18 cellular contexts compared by ENCODE assay signal in the genomic region with DNA sequence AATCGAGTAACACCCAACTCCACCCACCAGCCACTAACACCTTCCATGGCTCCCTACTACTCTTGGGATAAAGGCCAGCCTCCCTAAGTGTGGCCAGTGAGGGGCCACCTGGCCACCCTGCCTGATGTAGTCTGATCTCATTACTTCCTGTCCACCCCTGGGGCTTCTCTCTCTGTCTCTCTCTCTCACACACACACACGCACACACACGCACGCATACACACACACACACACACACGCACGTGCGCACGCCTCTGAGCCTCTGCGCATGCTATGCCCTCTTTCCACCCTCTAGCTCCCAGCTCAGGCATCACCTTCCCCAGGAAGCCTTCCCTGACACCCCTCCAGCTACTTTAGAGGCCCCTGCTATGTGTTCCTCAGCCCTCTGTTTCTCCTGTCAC. TPM values are rescaled to one million over a fixed set of nuclear protein-coding genes. Genes with fewer than 3 reads are reported as not detected.
DNase-seq lines count a peak whose midpoint lies in the region; ATAC-seq, FAIRE-seq and TF ChIP-seq lines count a peak whose summit lies in the region.
"Had no signal": no experiment of that assay in that cellular context is flagged by ENCODE, and none has a peak within 500 bp of the region (broad histone marks: within the 10 kb centered on the region; RNA-seq: fewer than 3 reads in every experiment).

No MANE protein-coding gene starts in this region.

- no peak for TF ChIP-seq POLR2A in K562 (conservative IDR thresholded peaks at IDR 0.05)

- peak overlapping the region; percentile 92 for H3K4me3 Mint-ChIP-seq in activated CD4-positive, alpha-beta T cell treated with anti-CD3 and anti-CD28 coated beads for 36 hours
- H3K4me3 Mint-ChIP-seq in neural progenitor cell = peak overlapping the region; percentile 47

- no peaks in the 10 kb centered on the region for H3K27me3 ChIP-seq in OCI-LY1 (ENCODE audit: insufficient read depth, low read length)
- peaks cover 0 to 56% of the 10 kb centered on the region in 2 experiments; a peak in 3 of 5 replicates for H3K27me3 ChIP-seq in K562 (ENCODE audit: control insufficient read depth in 2 of 2, insufficient read depth in 2 of 2, low read length in 2 of 2)
- no peaks in the 10 kb centered on the region for H3K27me3 ChIP-seq in neural progenitor cell

- no TSS peak for BruUV-seq in K562 (replicated peaks; lab: Mats Ljungman, UMichigan)

- ATAC-seq in activated CD4-positive, alpha-beta T cell treated with anti-CD3 and anti-CD28 coated beads for 36 hours = no peak
- ATAC-seq in K562 = no peak
- ATAC-seq: HCT116 had no signal

- H3K36me3 Mint-ChIP-seq in activated CD4-positive, alpha-beta T cell treated with anti-CD3 and anti-CD28 coated beads for 36 hours (ENCODE audit: low read depth) = peaks cover 44% of the 10 kb centered on the region
- H3K36me3 Mint-ChIP-seq in neural progenitor cell = no peaks in the 10 kb centered on the region

- TF ChIP-seq EP300 in K562 (IDR thresholded peaks at IDR 0.05; ENCODE audit: low read length) = no peak

- H3K4me1 Mint-ChIP-seq in activated CD4-positive, alpha-beta T cell treated with anti-CD3 and anti-CD28 coated beads for 36 hours = peaks cover 39% of the 10 kb centered on the region
- peaks cover 40% of the 10 kb centered on the region for H3K4me1 Mint-ChIP-seq in neural progenitor cell

- WGBS in K562 (ENCODE audit: insufficient coverage, low coverage, missing lambda C conversion rate) = 2% methylated on average over 6 of the region's 9 CpGs

- no peaks in the 10 kb centered on the region for H3K9me3 Mint-ChIP-seq in activated CD4-positive, alpha-beta T cell treated with anti-CD3 and anti-CD28 coated beads for 36 hours (ENCODE audit: low read depth)
- no peaks in the 10 kb centered on the region for H3K9me3 Mint-ChIP-seq in neural progenitor cell

- H3K27me3 Mint-ChIP-seq in activated CD4-positive, alpha-beta T cell treated with anti-CD3 and anti-CD28 coated beads for 36 hours = no peaks in the 10 kb centered on the region
- H3K27me3 Mint-ChIP-seq in neural progenitor cell (ENCODE audit: insufficient read depth, low read depth) = peaks cover 10% of the 10 kb centered on the region

- H3K79me2 ChIP-seq in OCI-LY1 (ENCODE audit: insufficient read depth, low read length) = peaks cover 47% of the 10 kb centered on the region
- no peaks in the 10 kb centered on the region for H3K79me2 ChIP-seq in K562 (ENCODE audit: control insufficient read depth, insufficient read depth, low read length)
- no peaks in the 10 kb centered on the region for H3K79me2 ChIP-seq in neural progenitor cell (ENCODE audit: low read depth)

- in situ Hi-C loops in K562 (cut with MboI) = no loop called here

- peak overlapping the region; percentile 97 for H3K9ac ChIP-seq in OCI-LY1 (ENCODE audit: low read length)
- H3K9ac ChIP-seq in K562 (ENCODE audit: insufficient read depth in 1 of 2, low read depth in 2 of 2, low read length in 2 of 2) = no peak overlapping the region
- no peak overlapping the region for H3K9ac ChIP-seq in neural progenitor cell

- H3K36me3 ChIP-seq in OCI-LY1 (ENCODE audit: insufficient read depth, low read length) (peaks cover 51% of the 10 kb centered on the region; the same call in 1 of the 2 replicates), K562 (ENCODE audit: control insufficient read depth, insufficient read depth, low read length) (no peaks in the 10 kb centered on the region), neural progenitor cell (no peaks in the 10 kb centered on the region)

- peak overlapping the region; percentile 95 for H3K27ac ChIP-seq in OCI-LY1 (ENCODE audit: low read depth, low read length, poor library complexity, severe bottlenecking)
- no peak overlapping the region for H3K27ac ChIP-seq in K562 (ENCODE audit: extremely low read depth, low read depth, low read length)
- no peak overlapping the region for H3K27ac ChIP-seq in neural progenitor cell
- H3K27ac ChIP-seq: dorsolateral prefrontal cortex had no signal

- no peaks in the 10 kb centered on the region for H4K20me1 ChIP-seq in OCI-LY1 (ENCODE audit: insufficient read depth, low read length)
- H4K20me1 ChIP-seq in K562 (replicated peaks; ENCODE audit: control insufficient read depth, insufficient read depth, low read length) = 0 out of 2 replicates have a peak, but pooled peaks cover 5% of the 10 kb centered on the region
- no peaks in the 10 kb centered on the region for H4K20me1 ChIP-seq in neural progenitor cell (ENCODE audit: low read depth)

- peaks cover 87% of the 10 kb centered on the region for H3K4me1 ChIP-seq in OCI-LY1 (ENCODE audit: insufficient read depth, low read length, severe bottlenecking)
- H3K4me1 ChIP-seq in K562 (replicated peaks in 1 of 2; ENCODE audit: control insufficient read depth in 2 of 2, insufficient read depth in 2 of 2, low read length in 2 of 2) = peaks cover 5 to 33% of the 10 kb centered on the region in 2 experiments; a peak in 3 of 5 replicates
- H3K4me1 ChIP-seq in neural progenitor cell = peaks cover 41% of the 10 kb centered on the region

- H3K9me3 ChIP-seq in OCI-LY1 (ENCODE audit: low read length) = no peaks in the 10 kb centered on the region
- no peaks in the 10 kb centered on the region for H3K9me3 ChIP-seq in K562 (replicated peaks; ENCODE audit: control insufficient read depth, insufficient read depth, low read depth, low read length)
- no peaks in the 10 kb centered on the region for H3K9me3 ChIP-seq in neural progenitor cell (ENCODE audit: low read depth)

- POLR2A ChIA-PET in activated CD4-positive, alpha-beta T cell treated with anti-CD3 and anti-CD28 coated beads for 36 hours (lab: Charles Lee) = interaction anchor here (0.6 kb wide), 1 partner anchor 81 kb away, joined by 5 read pairs; no protein-coding TSS in a partner anchor
- POLR2A ChIA-PET in K562 (lab: Yijun Ruan, JAX) = no interaction called here

- H3K27ac Mint-ChIP-seq in activated CD4-positive, alpha-beta T cell treated with anti-CD3 and anti-CD28 coated beads for 36 hours = peak overlapping the region; percentile 97
- H3K27ac Mint-ChIP-seq in neural progenitor cell = peak overlapping the region; percentile 18

- H2AFZ ChIP-seq in OCI-LY1 (ENCODE audit: low read length) (no peak overlapping the region), K562 (ENCODE audit: low read depth, low read length) (no peak overlapping the region), neural progenitor cell (replicated peaks) (no peak overlapping the region)

- no peak for DNase-seq in activated CD4-positive, alpha-beta T cell treated with anti-CD3 and anti-CD28 coated beads for 36 hours
- DNase-seq in activated CD4-positive, alpha-beta T cell treated with anti-CD3 and anti-CD28 coated beads for 1 hour = no peak
- DNase-seq in K562 (ENCODE audit: extremely low read depth in 1 of 4, low spot score in 3 of 4) (no peak), neural progenitor cell (ENCODE audit: low spot score) (no peak), NCI-H446 treated with DMSO at 0.1 percent for 48 hours (lab: John Stamatoyannopoulos, UW) (no peak), NCI-H446 (lab: John Stamatoyannopoulos, UW) (no peak)
- no peak for DNase-seq in activated effector memory CD4-positive, alpha-beta T cell treated with anti-CD3 and anti-CD28 coated beads, Interleukin-2, amount 50 U/mL, for 16 hours
- DNase-seq: 8988T; activated CD8-positive, alpha-beta memory T cell treated with anti-CD3 and anti-CD28 coated beads, Interleukin-2, amount 50 U/mL, for 48 hours; dorsolateral prefrontal cortex; GDM1; NCI-H1417; NCI-H2227 treated with DMSO at 0.1 percent for 48 hours; stimulated activated CD4-positive, alpha-beta T cell treated with anti-CD3 and anti-CD28 coated beads, Interleukin-15, amount 100 ng/mL, for 24 hours had no signal

- TF ChIP-seq CTCF in OCI-LY1 (IDR thresholded peaks at IDR 0.05; ENCODE audit: low read length) (no peak), K562 (IDR thresholded peaks at IDR 0.05 in 2 of 3, conservative IDR thresholded peaks at IDR 0.05 in 1 of 3; ENCODE audit: insufficient read depth in 2 of 3, low read depth in 1 of 3, low read length in 3 of 3) (no peak), neural progenitor cell (IDR thresholded peaks at IDR 0.05) (no peak)

- no peaks in the 10 kb centered on the region for H3K9me1 ChIP-seq in K562 (ENCODE audit: control insufficient read depth, insufficient read depth, low read length)

- H3K4me3 ChIP-seq in OCI-LY1 (ENCODE audit: low read depth, low read length, poor library complexity, severe bottlenecking) = peak overlapping the region; percentile 87
- H3K4me3 ChIP-seq in K562 = no peak overlapping the region
- no peak overlapping the region for H3K4me3 ChIP-seq in neural progenitor cell
- H3K4me3 ChIP-seq: dorsolateral prefrontal cortex had no signal

- peaks cover 8% of the 10 kb centered on the region; the same call in 1 of the 2 replicates for H3F3A ChIP-seq in OCI-LY1 (ENCODE audit: insufficient read depth, low read length)
- peaks cover 29% of the 10 kb centered on the region for H3F3A ChIP-seq in neural progenitor cell (ENCODE audit: low read depth)

- CTCF ChIA-PET in activated CD4-positive, alpha-beta T cell treated with anti-CD3 and anti-CD28 coated beads for 36 hours (lab: Charles Lee) = interaction anchor here (1.7 kb wide), 1 partner anchor 10 kb away, joined by 8 read pairs; no protein-coding TSS in a partner anchor
- CTCF ChIA-PET in K562 (lab: Yijun Ruan, JAX; ENCODE audit: low intra/inter-chr PET ratio) = no interaction called here

- intact Hi-C loops in activated CD4-positive, alpha-beta T cell treated with anti-CD3 and anti-CD28 coated beads for 36 hours (cut with DNase I, micrococcal nuclease) = loop anchor here in 1 of 2 experiments (5.0 kb wide), 1 partner anchor 50 kb away; no protein-coding TSS in a partner anchor
- intact Hi-C loops in K562 (cut with micrococcal nuclease) = no loop called here

- no peaks in the 10 kb centered on the region for H3K9me2 ChIP-seq in OCI-LY1 (ENCODE audit: low read depth, low read length)

- FAIRE-seq in K562 (lab: Jason Lieb, UNC) = no peak

- TF ChIP-seq RAD21 in K562 (CRISPR knock-in tag; conservative IDR thresholded peaks at IDR 0.05 in 1 of 2, IDR thresholded peaks at IDR 0.05 in 1 of 2) = no peak

- H3K4me2 ChIP-seq in OCI-LY1 (ENCODE audit: low read length) (peak overlapping the region; percentile 91), K562 (ENCODE audit: insufficient read depth, low read length) (no peak overlapping the region), neural progenitor cell (no peak overlapping the region)

RNA-seq across cellular contexts. Expression of a gene that starts 3.9 kb away (rescaled TPM):
- total RNA-seq in activated CD4-positive, alpha-beta T cell treated with anti-CD3 and anti-CD28 coated beads for 36 hours = 100 to 1,000 TPM; 108 to 125 TPM
- total RNA-seq in K562 (2011; cell fraction: chromatin; rRNA removed; ENCODE audit: low replicate concordance) = 0.83 TPM in 1 of 2 replicates, not detected in the other
- total RNA-seq in K562 (2011; cell fraction: nucleolus; rRNA removed) = not detected in 2 replicates
- total RNA-seq in K562 (2011; cell fraction: nucleoplasm; rRNA removed) = not detected in 2 replicates
- total RNA-seq in K562 (2014; rRNA removed) (0.53 and 0.54 TPM in 2 replicates), K562 (2014; rRNA removed; fragmentation: Illumina TruSeq; extraction: Trizol) (0.32 TPM in 1 of 2 replicates, not detected in the other), K562 (2015; rRNA removed; fragmentation: Illumina TruSeq; extraction: Trizol) (0.26 TPM in 1 of 2 replicates, not detected in the other), K562 (2021) (0.73 and 0.89 TPM in 2 replicates), neural progenitor cell (ENCODE audit: low replicate concordance) (2.3 and 10.6 TPM in 2 replicates)
- polyA plus RNA-seq in K562 (2011; rRNA removed) (0.08 and 0.38 TPM in 2 replicates), K562 (2014; fragmentation: Illumina TruSeq; extraction: Trizol) (0.14 and 0.16 TPM in 2 replicates), K562 (2014; fragmentation: Nextera tagmentation; extraction: Ambion mirVana) (not detected), K562 (2014; rRNA removed) (0.13 and 0.20 TPM in 2 replicates)
- polyA plus RNA-seq in K562 (2011; cell fraction: cytosol; rRNA removed) = 0.18 and 1.2 TPM in 2 replicates
- 0.10 and 1.6 TPM in 2 replicates for polyA plus RNA-seq in K562 (2011; cell fraction: nucleus; rRNA removed)
- polyA plus RNA-seq in K562 (2012) = 0.10 and 0.86 TPM in 2 replicates
- polyA minus RNA-seq in K562 (2011; rRNA and poly(A)+ RNA removed) = 0.49 TPM in 1 of 2 replicates, not detected in the other
- not detected in 2 replicates for polyA minus RNA-seq in K562 (2011; cell fraction: cytosol; rRNA and poly(A)+ RNA removed)
- not detected in 2 replicates for polyA minus RNA-seq in K562 (2011; cell fraction: nucleus; rRNA and poly(A)+ RNA removed)
- total RNA-seq: fibroblast of lung, SK-MEL-5 had no signal

RNA-seq across cellular contexts. Expression of a gene that starts 37.0 kb away (rescaled TPM):
- total RNA-seq in activated CD4-positive, alpha-beta T cell treated with anti-CD3 and anti-CD28 coated beads for 36 hours = not detected
- 5.4 and 20.1 TPM in 2 replicates for total RNA-seq in K562 (2011; cell fraction: chromatin; rRNA removed; ENCODE audit: low replicate concordance)
- 9.2 and 11.7 TPM in 2 replicates for total RNA-seq in K562 (2011; cell fraction: nucleolus; rRNA removed)
- total RNA-seq in K562 (2011; cell fraction: nucleoplasm; rRNA removed) = 6.9 and 8.3 TPM in 2 replicates
- total RNA-seq in K562 (2014; rRNA removed) = 4.2 and 4.4 TPM in 2 replicates
- total RNA-seq in K562 (2014; rRNA removed; fragmentation: Illumina TruSeq; extraction: Trizol) = 0.57 and 0.84 TPM in 2 replicates
- total RNA-seq in K562 (2015; rRNA removed; fragmentation: Illumina TruSeq; extraction: Trizol) = 1.6 TPM in 2 replicates
- 4.6 and 5.8 TPM in 2 replicates for total RNA-seq in K562 (2021)
- polyA plus RNA-seq in K562 (2011; rRNA removed) = 3.0 and 4.2 TPM in 2 replicates
- polyA plus RNA-seq in K562 (2011; cell fraction: cytosol; rRNA removed) = 4.8 and 9.8 TPM in 2 replicates
- polyA plus RNA-seq in K562 (2011; cell fraction: nucleus; rRNA removed) = 14.1 and 18.7 TPM in 2 replicates
- 2.4 and 4.6 TPM in 2 replicates for polyA plus RNA-seq in K562 (2012)
- 1.5 and 3.2 TPM in 2 replicates for polyA plus RNA-seq in K562 (2014; fragmentation: Illumina TruSeq; extraction: Trizol)
- under 1 TPM; 0.13 to 0.20 TPM for polyA plus RNA-seq in K562 (2014; fragmentation: Nextera tagmentation; extraction: Ambion mirVana)
- polyA plus RNA-seq in K562 (2014; rRNA removed) = 3.6 and 5.8 TPM in 2 replicates
- 1.2 and 1.3 TPM in 2 replicates for polyA minus RNA-seq in K562 (2011; rRNA and poly(A)+ RNA removed)
- polyA minus RNA-seq in K562 (2011; cell fraction: cytosol; rRNA and poly(A)+ RNA removed) = 5.9 TPM in 2 replicates
- polyA minus RNA-seq in K562 (2011; cell fraction: nucleus; rRNA and poly(A)+ RNA removed) = 4.6 and 4.7 TPM in 2 replicates
- total RNA-seq in neural progenitor cell (ENCODE audit: low replicate concordance) = 1.5 and 6.2 TPM in 2 replicates

RNA-seq across cellular contexts. Expression of a gene that starts 55.0 kb away (rescaled TPM):
- total RNA-seq in activated CD4-positive, alpha-beta T cell treated with anti-CD3 and anti-CD28 coated beads for 36 hours = under 1 TPM; 0.19 to 0.25 TPM
- total RNA-seq in K562 (2011; cell fraction: chromatin; rRNA removed; ENCODE audit: low replicate concordance) = not detected in 2 replicates
- total RNA-seq in K562 (2011; cell fraction: nucleolus; rRNA removed) = not detected in 2 replicates
- not detected in 2 replicates for total RNA-seq in K562 (2011; cell fraction: nucleoplasm; rRNA removed)
- total RNA-seq in K562 (2014; rRNA removed) (not detected in 2 replicates), K562 (2014; rRNA removed; fragmentation: Illumina TruSeq; extraction: Trizol) (not detected in 2 replicates), K562 (2015; rRNA removed; fragmentation: Illumina TruSeq; extraction: Trizol) (not detected in 2 replicates), K562 (2021) (not detected in 2 replicates), neural progenitor cell (ENCODE audit: low replicate concordance) (0.82 and 1.1 TPM in 2 replicates)
- polyA plus RNA-seq in K562 (2011; rRNA removed) (not detected in 2 replicates), K562 (2014; fragmentation: Illumina TruSeq; extraction: Trizol) (not detected in 2 replicates), K562 (2014; fragmentation: Nextera tagmentation; extraction: Ambion mirVana) (not detected), K562 (2014; rRNA removed) (not detected in 2 replicates)
- under 0.01 and 0.01 TPM in 2 replicates for polyA plus RNA-seq in K562 (2011; cell fraction: cytosol; rRNA removed)
- 0.01 TPM in 1 of 2 replicates, not detected in the other for polyA plus RNA-seq in K562 (2011; cell fraction: nucleus; rRNA removed)
- polyA plus RNA-seq in K562 (2012) = not detected in 2 replicates
- not detected in 2 replicates for polyA minus RNA-seq in K562 (2011; rRNA and poly(A)+ RNA removed)
- not detected in 2 replicates for polyA minus RNA-seq in K562 (2011; cell fraction: cytosol; rRNA and poly(A)+ RNA removed)
- polyA minus RNA-seq in K562 (2011; cell fraction: nucleus; rRNA and poly(A)+ RNA removed) = not detected in 2 replicates
